ENCODE assay signal across 10 cellular contexts in the genomic region with DNA sequence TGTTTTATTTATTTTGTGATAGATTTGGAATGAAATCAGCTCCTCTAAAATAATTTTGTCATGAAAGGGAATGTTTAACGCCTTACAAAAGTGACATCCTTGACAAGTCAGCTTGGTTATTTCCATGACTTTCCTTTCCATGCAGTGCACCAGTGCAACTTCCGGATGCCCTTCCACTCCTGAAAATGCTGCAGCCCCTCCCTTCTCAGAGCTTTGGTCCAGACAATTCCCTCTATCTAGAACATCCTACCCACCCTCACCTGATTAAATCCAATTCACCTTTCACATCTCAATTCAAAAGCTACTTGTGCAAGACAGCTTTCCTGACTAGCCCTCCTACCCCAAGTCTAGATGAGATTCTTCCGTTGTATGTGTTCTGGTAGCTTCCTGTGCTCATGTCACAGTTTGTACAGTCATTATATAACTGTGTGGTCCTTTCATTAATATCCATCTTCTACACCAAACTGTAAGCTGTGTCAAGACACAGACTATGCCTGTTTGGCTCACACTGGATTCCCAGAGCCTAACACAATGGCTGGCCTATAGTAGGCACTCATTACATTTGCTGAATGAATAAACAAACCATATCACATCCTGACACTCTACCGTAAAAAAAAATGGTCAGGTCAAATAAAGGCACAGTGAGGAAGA.
A peak's percentile ranks its signal among the peaks of the same experiment; 100 is the strongest.
DNase-seq lines count a peak whose midpoint lies in the region; ATAC-seq and TF ChIP-seq lines count a peak whose summit lies in the region.
"Had no signal": no experiment of that assay in that cellular context is flagged by ENCODE, and none has a peak within 500 bp of the region (broad histone marks: within the 10 kb centered on the region; RNA-seq: fewer than 3 reads in every experiment).

No MANE protein-coding gene starts in this region.

- no peak for TF ChIP-seq EP300 in suprapubic skin (IDR thresholded peaks at IDR 0.05)

- TF ChIP-seq POLR2A in suprapubic skin (IDR thresholded peaks at IDR 0.05): no peak

- no peak overlapping the region for H3K4me3 ChIP-seq in suprapubic skin
- H3K4me3 ChIP-seq: ascending aorta had no signal

- peak overlapping the region; percentile 72 for H3K4me3 Mint-ChIP-seq in activated T-cell treated with anti-CD3 and anti-CD28 coated beads, Interleukin-2, amount 50 U/mL, for 24 hours
- peak overlapping the region; percentile 84 for H3K4me3 Mint-ChIP-seq in activated T-helper 17 cell treated with anti-CD3 and anti-CD28 coated beads, Interleukin-2, amount 50 U/mL, for 72 hours

- ATAC-seq in HG02973 (IDR thresholded peaks at IDR 0.05; ENCODE audit: unreplicated experiment) (peak; percentile 52), GM21825 (IDR thresholded peaks at IDR 0.05; ENCODE audit: unreplicated experiment) (no peak)
- ATAC-seq in activated T-helper 17 cell treated with anti-CD3 and anti-CD28 coated beads, Interleukin-2, amount 50 U/mL, for 72 hours (replicated peaks): peak; percentile 68

- no peaks in the 10 kb centered on the region for H3K9me3 Mint-ChIP-seq in activated T-cell treated with anti-CD3 and anti-CD28 coated beads, Interleukin-2, amount 50 U/mL, for 24 hours
- no peaks in the 10 kb centered on the region for H3K9me3 Mint-ChIP-seq in activated T-helper 17 cell treated with anti-CD3 and anti-CD28 coated beads, Interleukin-2, amount 50 U/mL, for 72 hours

- H3K27ac ChIP-seq in suprapubic skin: peak overlapping the region; percentile 56
- H3K27ac ChIP-seq: ascending aorta had no signal

- H3K9me3 ChIP-seq in suprapubic skin: no peaks in the 10 kb centered on the region
- H3K9me3 ChIP-seq: ascending aorta had no signal

- H3K27me3 ChIP-seq in suprapubic skin: no peaks in the 10 kb centered on the region
- H3K27me3 ChIP-seq: ascending aorta had no signal

- TF ChIP-seq CTCF in suprapubic skin (IDR thresholded peaks at IDR 0.05): no peak

- H3K4me1 ChIP-seq in suprapubic skin: peaks cover 17% of the 10 kb centered on the region

- H3K4me1 Mint-ChIP-seq in activated T-cell treated with anti-CD3 and anti-CD28 coated beads, Interleukin-2, amount 50 U/mL, for 24 hours (ENCODE audit: low read depth): peaks cover 83% of the 10 kb centered on the region
- H3K4me1 Mint-ChIP-seq in activated T-helper 17 cell treated with anti-CD3 and anti-CD28 coated beads, Interleukin-2, amount 50 U/mL, for 72 hours: peaks cover 60% of the 10 kb centered on the region

- H3K36me3 ChIP-seq in suprapubic skin: no peaks in the 10 kb centered on the region
- H3K36me3 ChIP-seq: ascending aorta had no signal

- peaks cover 7% of the 10 kb centered on the region for H3K36me3 Mint-ChIP-seq in activated T-cell treated with anti-CD3 and anti-CD28 coated beads, Interleukin-2, amount 50 U/mL, for 24 hours (ENCODE audit: low read depth)
- H3K36me3 Mint-ChIP-seq in activated T-helper 17 cell treated with anti-CD3 and anti-CD28 coated beads, Interleukin-2, amount 50 U/mL, for 72 hours (ENCODE audit: low read depth): peaks cover 17% of the 10 kb centered on the region

- peak overlapping the region; percentile 93 for H3K27ac Mint-ChIP-seq in activated T-cell treated with anti-CD3 and anti-CD28 coated beads, Interleukin-2, amount 50 U/mL, for 24 hours
- peak overlapping the region; percentile 83 for H3K27ac Mint-ChIP-seq in activated T-helper 17 cell treated with anti-CD3 and anti-CD28 coated beads, Interleukin-2, amount 50 U/mL, for 72 hours

- DNase-seq in activated T-cell treated with anti-CD3 and anti-CD28 coated beads, Interleukin-2, amount 50 U/mL, for 24 hours: no peak
- no peak for DNase-seq in activated T-cell treated with anti-CD3 and anti-CD28 coated beads, Interleukin-2, amount 50 U/mL, for 1 hour
- DNase-seq in suprapubic skin (ENCODE audit: low spot score in 2 of 2) (no peak), NCI-H2196 (lab: John Stamatoyannopoulos, UW; ENCODE audit: unreplicated experiment) (no peak), AML-193 (lab: John Stamatoyannopoulos, UW) (no peak)
- DNase-seq: NCI-H524 had no signal

- H3K27me3 Mint-ChIP-seq in activated T-cell treated with anti-CD3 and anti-CD28 coated beads, Interleukin-2, amount 50 U/mL, for 24 hours: no peaks in the 10 kb centered on the region
- no peaks in the 10 kb centered on the region for H3K27me3 Mint-ChIP-seq in activated T-helper 17 cell treated with anti-CD3 and anti-CD28 coated beads, Interleukin-2, amount 50 U/mL, for 72 hours

- 73% methylated on average over 4 of the region's 4 CpGs for WGBS in suprapubic skin
